In genomic region chr7:150468241-150468640, GRCh38 we compare ENCODE assay signal across 17 cellular contexts. TPM values are rescaled to one million over a fixed set of nuclear protein-coding genes. Genes with fewer than 3 reads are reported as not detected.
DNase-seq lines count a peak whose midpoint lies in the region; ATAC-seq, FAIRE-seq and TF ChIP-seq lines count a peak whose summit lies in the region.
"Had no signal": no experiment of that assay in that cellular context is flagged by ENCODE, and none has a peak within 500 bp of the region (broad histone marks: within the 10 kb centered on the region; RNA-seq: fewer than 3 reads in every experiment).

No MANE protein-coding gene starts in this region.

- H3K9me3 Mint-ChIP-seq in activated naive CD4-positive, alpha-beta T cell treated with anti-CD3 and anti-CD28 coated beads for 36 hours = peaks cover 4% of the 10 kb centered on the region
- H3K9me3 Mint-ChIP-seq in activated T-helper 17 cell treated with anti-CD3 and anti-CD28 coated beads, Interleukin-2, amount 50 U/mL, for 72 hours = peaks cover 4% of the 10 kb centered on the region
- peaks cover 4% of the 10 kb centered on the region for H3K9me3 Mint-ChIP-seq in stimulated activated naive CD8-positive, alpha-beta T cell treated with anti-CD3 and anti-CD28 coated beads, Interleukin-15, Interleukin-2, amounts not matched to agents 100 ng/mL and 50 ng/mL, for 24 hours
- H3K9me3 Mint-ChIP-seq: type B pancreatic cell had no signal

- intact Hi-C loops in activated naive CD4-positive, alpha-beta T cell treated with anti-CD3 and anti-CD28 coated beads for 36 hours (cut with micrococcal nuclease) = no loop called here
- intact Hi-C loops in kidney (cut with DNase I) = no loop called here

- H3K4me3 ChIP-seq in kidney (ENCODE audit: low read length in 2 of 2) = peak overlapping the region; percentile 43 to 45
- H3K4me3 ChIP-seq: SJCRH30 had no signal

- no peaks in the 10 kb centered on the region for H3K9me3 ChIP-seq in kidney (ENCODE audit: control insufficient read depth in 1 of 2, low read length in 2 of 2)
- H3K9me3 ChIP-seq: SJCRH30 had no signal

- H3K9ac ChIP-seq in kidney (ENCODE audit: low read length in 2 of 2) = peak overlapping the region in 1 of 2 donors; percentile 20

- peak overlapping the region; percentile 7 for H3K4me3 Mint-ChIP-seq in activated naive CD4-positive, alpha-beta T cell treated with anti-CD3 and anti-CD28 coated beads for 36 hours
- peak overlapping the region; percentile 59 for H3K4me3 Mint-ChIP-seq in activated T-helper 17 cell treated with anti-CD3 and anti-CD28 coated beads, Interleukin-2, amount 50 U/mL, for 72 hours
- peak overlapping the region; percentile 37 for H3K4me3 Mint-ChIP-seq in stimulated activated naive CD8-positive, alpha-beta T cell treated with anti-CD3 and anti-CD28 coated beads, Interleukin-15, Interleukin-2, amounts not matched to agents 100 ng/mL and 50 ng/mL, for 24 hours
- H3K4me3 Mint-ChIP-seq: type B pancreatic cell had no signal

- CTCF ChIA-PET in activated naive CD4-positive, alpha-beta T cell treated with anti-CD3 and anti-CD28 coated beads for 36 hours (lab: Charles Lee) = interaction anchor here (0.5 to 1.6 kb wide), 3 partner anchors 16 to 101 kb away, joined by 3 read pairs; no protein-coding TSS in a partner anchor

- no peak for FAIRE-seq in kidney (lab: Jason Lieb, UNC)

- no peaks in the 10 kb centered on the region for H3K36me3 ChIP-seq in kidney (ENCODE audit: control insufficient read depth in 1 of 2, insufficient read depth in 2 of 2, low read length in 2 of 2)
- H3K36me3 ChIP-seq: SJCRH30 had no signal

- DNase-seq in activated naive CD4-positive, alpha-beta T cell treated with anti-CD3 and anti-CD28 coated beads for 36 hours = peak; percentile 58
- no peak for DNase-seq in activated naive CD4-positive, alpha-beta T cell treated with Interleukin-2 at 50 U/mL for 16 hours
- DNase-seq in kidney = no peak
- DNase-seq in NCI-H748 treated with DMSO at 0.1 percent for 48 hours (lab: John Stamatoyannopoulos, UW) = no peak
- no peak for DNase-seq in KBM-7
- DNase-seq: DMS79 treated with DMSO at 0.1 percent for 48 hours, dorsolateral prefrontal cortex, NCI-H1417 treated with DMSO at 0.1 percent for 48 hours, NCI-H2171 treated with DMSO at 0.1 percent for 48 hours, SJCRH30, T-helper 9 cell had no signal

- H3K4me1 ChIP-seq in kidney (ENCODE audit: control insufficient read depth in 1 of 2, insufficient read depth in 1 of 2, low read depth in 1 of 2, low read length in 2 of 2) = peaks cover 0 to 2% of the 10 kb centered on the region in 2 donors
- H3K4me1 ChIP-seq: SJCRH30 had no signal

- in situ Hi-C loops in KBM-7 (cut with MboI; ENCODE audit: low pct_unique_long_range_greater_than_20kb, low sequenced_read_pairs) = no loop called here

- no peaks in the 10 kb centered on the region for H3K27me3 Mint-ChIP-seq in activated naive CD4-positive, alpha-beta T cell treated with anti-CD3 and anti-CD28 coated beads for 36 hours (ENCODE audit: low read depth)
- H3K27me3 Mint-ChIP-seq in activated T-helper 17 cell treated with anti-CD3 and anti-CD28 coated beads, Interleukin-2, amount 50 U/mL, for 72 hours = no peaks in the 10 kb centered on the region
- H3K27me3 Mint-ChIP-seq in stimulated activated naive CD8-positive, alpha-beta T cell treated with anti-CD3 and anti-CD28 coated beads, Interleukin-15, Interleukin-2, amounts not matched to agents 100 ng/mL and 50 ng/mL, for 24 hours = no peaks in the 10 kb centered on the region

- TF ChIP-seq CTCF in kidney (IDR thresholded peaks at IDR 0.05; ENCODE audit: borderline replicate concordance, extremely low read depth, insufficient read depth) = no peak

- peaks cover 26% of the 10 kb centered on the region for H3K36me3 Mint-ChIP-seq in activated naive CD4-positive, alpha-beta T cell treated with anti-CD3 and anti-CD28 coated beads for 36 hours (ENCODE audit: low read depth)
- peaks cover 71% of the 10 kb centered on the region for H3K36me3 Mint-ChIP-seq in activated T-helper 17 cell treated with anti-CD3 and anti-CD28 coated beads, Interleukin-2, amount 50 U/mL, for 72 hours (ENCODE audit: low read depth)
- H3K36me3 Mint-ChIP-seq in stimulated activated naive CD8-positive, alpha-beta T cell treated with anti-CD3 and anti-CD28 coated beads, Interleukin-15, Interleukin-2, amounts not matched to agents 100 ng/mL and 50 ng/mL, for 24 hours (ENCODE audit: low read depth) = peaks cover 45% of the 10 kb centered on the region
- H3K36me3 Mint-ChIP-seq: type B pancreatic cell had no signal

- H3K4me1 Mint-ChIP-seq in activated naive CD4-positive, alpha-beta T cell treated with anti-CD3 and anti-CD28 coated beads for 36 hours (ENCODE audit: low read depth) = peaks cover 80% of the 10 kb centered on the region
- H3K4me1 Mint-ChIP-seq in activated T-helper 17 cell treated with anti-CD3 and anti-CD28 coated beads, Interleukin-2, amount 50 U/mL, for 72 hours = peaks cover 43% of the 10 kb centered on the region
- peaks cover 63% of the 10 kb centered on the region for H3K4me1 Mint-ChIP-seq in stimulated activated naive CD8-positive, alpha-beta T cell treated with anti-CD3 and anti-CD28 coated beads, Interleukin-15, Interleukin-2, amounts not matched to agents 100 ng/mL and 50 ng/mL, for 24 hours (ENCODE audit: low read depth)

- peak overlapping the region; percentile 74 for H3K27ac Mint-ChIP-seq in activated naive CD4-positive, alpha-beta T cell treated with anti-CD3 and anti-CD28 coated beads for 36 hours
- H3K27ac Mint-ChIP-seq in activated T-helper 17 cell treated with anti-CD3 and anti-CD28 coated beads, Interleukin-2, amount 50 U/mL, for 72 hours = peak overlapping the region; percentile 85
- peak overlapping the region; percentile 84 for H3K27ac Mint-ChIP-seq in stimulated activated naive CD8-positive, alpha-beta T cell treated with anti-CD3 and anti-CD28 coated beads, Interleukin-15, Interleukin-2, amounts not matched to agents 100 ng/mL and 50 ng/mL, for 24 hours
- H3K27ac Mint-ChIP-seq: type B pancreatic cell had no signal

- H3K27ac ChIP-seq in kidney (ENCODE audit: low read depth in 2 of 2, low read length in 2 of 2) = no peak overlapping the region
- H3K27ac ChIP-seq: SJCRH30 had no signal

- ATAC-seq in activated T-helper 17 cell treated with anti-CD3 and anti-CD28 coated beads, Interleukin-2, amount 50 U/mL, for 72 hours (replicated peaks) = no peak
- no peak for ATAC-seq in HG02973 (IDR thresholded peaks at IDR 0.05; ENCODE audit: unreplicated experiment)

RNA-seq across cellular contexts. Expression of gene GIMAP8, which starts 17.8 kb away (rescaled TPM):
- 1 to 10 TPM; 9.1 to 9.7 TPM for total RNA-seq in activated naive CD4-positive, alpha-beta T cell treated with anti-CD3 and anti-CD28 coated beads for 36 hours
- total RNA-seq in activated T-helper 17 cell treated with anti-CD3 and anti-CD28 coated beads, Interleukin-2, amount 50 U/mL, for 72 hours = 10 to 100 TPM; 10.3 to 16.4 TPM
- 24.3 TPM for total RNA-seq in kidney
- 10.2 TPM for polyA plus RNA-seq in kidney (ENCODE audit: insufficient read depth, low read depth, low replicate concordance)
- total RNA-seq: myocyte, SJCRH30 had no signal
- polyA plus RNA-seq: AG04450 had no signal

RNA-seq across cellular contexts. Expression of gene GIMAP7, which starts 46.4 kb away (rescaled TPM):
- total RNA-seq in activated naive CD4-positive, alpha-beta T cell treated with anti-CD3 and anti-CD28 coated beads for 36 hours = 10 to 100 TPM; 41.6 TPM
- total RNA-seq in activated T-helper 17 cell treated with anti-CD3 and anti-CD28 coated beads, Interleukin-2, amount 50 U/mL, for 72 hours = 10 to 100 TPM; 39.7 to 43.1 TPM
- 43.6 TPM for total RNA-seq in kidney
- polyA plus RNA-seq in kidney (ENCODE audit: insufficient read depth, low read depth, low replicate concordance) = 36.0 TPM
- total RNA-seq: myocyte, SJCRH30 had no signal
- polyA plus RNA-seq: AG04450 had no signal

Comparison
In these comparisons a context has a peak if more than half of its experiments do, and no peak if none do; other contexts are left out.
1. H3K4me3 Mint-ChIP-seq: peak in every context shown above with its lines; median percentile 59 in activated T-helper 17 cell treated with anti-CD3 and anti-CD28 coated beads, Interleukin-2, amount 50 U/mL, for 72 hours; 37 in stimulated activated naive CD8-positive, alpha-beta T cell treated with anti-CD3 and anti-CD28 coated beads, Interleukin-15, Interleukin-2, amounts not matched to agents 100 ng/mL and 50 ng/mL, for 24 hours; 7 in activated naive CD4-positive, alpha-beta T cell treated with anti-CD3 and anti-CD28 coated beads for 36 hours.